In the genomic region with DNA sequence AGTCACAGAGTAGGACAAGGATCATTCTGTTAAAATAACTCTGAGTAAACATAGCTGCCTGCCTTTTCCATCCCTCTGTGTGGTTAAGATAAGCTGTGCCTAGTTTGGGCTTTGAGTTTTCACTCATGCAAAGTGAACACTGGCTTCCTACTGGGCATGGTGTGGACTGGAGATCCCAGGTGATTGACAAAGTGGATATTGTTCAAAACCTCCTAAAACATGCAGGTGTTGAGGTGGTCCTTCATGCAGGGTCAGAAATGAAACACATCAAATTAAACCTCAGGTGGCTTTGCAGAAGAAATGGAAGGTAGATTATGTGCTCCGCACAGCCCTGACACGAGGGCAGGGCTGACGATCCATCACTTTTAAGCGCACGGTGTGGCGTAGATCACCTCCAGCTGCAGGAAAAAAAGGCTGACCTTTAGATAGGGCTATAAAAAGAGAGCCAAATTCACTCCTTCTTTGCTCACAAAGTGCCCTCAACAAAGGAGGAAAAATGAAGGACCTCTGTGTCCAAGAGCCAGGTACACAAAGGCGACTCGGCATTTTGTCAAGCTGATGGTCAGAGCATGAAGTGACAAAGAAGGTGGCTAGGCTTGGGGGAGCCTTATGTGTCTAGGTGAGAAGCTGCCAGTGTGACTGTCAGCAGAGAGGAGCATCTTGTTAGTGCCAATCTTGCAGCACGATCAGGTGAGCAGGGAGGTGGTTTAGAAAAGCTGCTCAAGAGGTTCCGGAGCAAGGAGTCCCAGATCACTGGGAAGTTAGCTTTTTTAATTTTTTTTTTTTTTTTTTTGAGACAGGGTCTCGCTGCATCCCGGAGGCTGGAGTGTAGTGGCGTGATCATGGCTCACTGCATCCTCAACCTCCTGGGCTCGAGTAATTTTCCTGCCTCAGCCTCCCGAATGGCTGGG, we compare ENCODE assay signal across 1 cellular context.
TF ChIP-seq lines count a peak whose summit lies in the region.

No MANE protein-coding gene starts in this region.

TF ChIP-seq in IMR-90, 13 proteins besides CTCF, POLR2A, EP300 and RAD21:
- no peak for TF ChIP-seq MAZ (IDR thresholded peaks at IDR 0.05; ENCODE audit: borderline replicate concordance, low read depth, low read length)
- TF ChIP-seq CEBPB (IDR thresholded peaks at IDR 0.05; ENCODE audit: low read depth, low read length) = no peak
- no peak for TF ChIP-seq SMC3 (IDR thresholded peaks at IDR 0.05; ENCODE audit: low read depth, low read length)
- TF ChIP-seq MAFK (IDR thresholded peaks at IDR 0.05; ENCODE audit: low read depth, low read length) = no peak
- TF ChIP-seq CHD1 (IDR thresholded peaks at IDR 0.05; ENCODE audit: low read depth, low read length) = no peak
- TF ChIP-seq USF2 (IDR thresholded peaks at IDR 0.05; ENCODE audit: low read depth, low read length) = no peak
